In genomic region chr11:67631427-67631826, GRCh38 we compare ENCODE assay signal across 12 cellular contexts. TPM values are rescaled to one million over a fixed set of nuclear protein-coding genes. Genes with fewer than 3 reads are reported as not detected.
DNase-seq lines count a peak whose midpoint lies in the region; ATAC-seq and TF ChIP-seq lines count a peak whose summit lies in the region.
"Had no signal": no experiment of that assay in that cellular context is flagged by ENCODE, and none has a peak within 500 bp of the region (broad histone marks: within the 10 kb centered on the region; RNA-seq: fewer than 3 reads in every experiment).

No MANE protein-coding gene starts in this region.

- H2AFZ ChIP-seq in Loucy (ENCODE audit: low read length) = no peak overlapping the region

- H3K27me3 ChIP-seq in CD4-positive, alpha-beta T cell (ENCODE audit: control insufficient read depth, insufficient read depth, low read length) = no peaks in the 10 kb centered on the region
- no peaks in the 10 kb centered on the region for H3K27me3 ChIP-seq in Loucy (ENCODE audit: insufficient read depth, low read length, poor library complexity, severe bottlenecking)
- H3K27me3 ChIP-seq in esophagus muscularis mucosa = peaks cover 0 to 8% (median 0%) of the 10 kb centered on the region in 4 donors
- H3K27me3 ChIP-seq in brain microvascular endothelial cell (replicated peaks) = no peaks in the 10 kb centered on the region

- H3F3A ChIP-seq in Loucy (ENCODE audit: low read depth) = no peaks in the 10 kb centered on the region

- H3K79me2 ChIP-seq in Loucy (ENCODE audit: insufficient read depth, low read length) = peaks cover 20% of the 10 kb centered on the region; the same call in 1 of the 2 replicates

- no peaks in the 10 kb centered on the region for H3K27me3 Mint-ChIP-seq in CD4-positive, alpha-beta T cell
- H3K27me3 Mint-ChIP-seq in osteocyte (ENCODE audit: unreplicated experiment) = no peaks in the 10 kb centered on the region

- H3K9me3 ChIP-seq in CD4-positive, alpha-beta T cell (ENCODE audit: control insufficient read depth, low read length) = no peaks in the 10 kb centered on the region
- H3K9me3 ChIP-seq in Loucy (ENCODE audit: insufficient read depth, low read depth, low read length) = no peaks in the 10 kb centered on the region
- no peaks in the 10 kb centered on the region for H3K9me3 ChIP-seq in esophagus muscularis mucosa

- in situ Hi-C loops in brain microvascular endothelial cell (cut with HindIII; ENCODE audit: low pct_ligation_motif_present, low sequenced_read_pairs) = no loop called here

- peak overlapping the region; percentile 71 for H3K9ac ChIP-seq in Loucy (ENCODE audit: low read depth, low read length, poor library complexity, severe bottlenecking)

- no peak for TF ChIP-seq CTCF in CD4-positive, alpha-beta T cell (IDR thresholded peaks at IDR 0.05)
- TF ChIP-seq CTCF in Loucy (conservative IDR thresholded peaks at IDR 0.05; ENCODE audit: low read length) (no peak), esophagus muscularis mucosa (IDR thresholded peaks at IDR 0.05) (no peak), osteocyte (IDR thresholded peaks at IDR 0.05) (no peak), brain microvascular endothelial cell (IDR thresholded peaks at IDR 0.05; ENCODE audit: low read depth, low read length, missing control alignments) (no peak)

- peak overlapping the region; percentile 78 for H3K4me3 ChIP-seq in Loucy (ENCODE audit: low read length, poor library complexity, severe bottlenecking)
- no peak overlapping the region for H3K4me3 ChIP-seq in esophagus muscularis mucosa
- H3K4me3 ChIP-seq in brain microvascular endothelial cell (ENCODE audit: low read depth, low read length) = no peak overlapping the region

- TF ChIP-seq POLR2A in esophagus muscularis mucosa (IDR thresholded peaks at IDR 0.05; ENCODE audit: low read depth) = no peak

- H3K4me1 Mint-ChIP-seq in CD4-positive, alpha-beta T cell (ENCODE audit: low read depth) = peaks cover 6% of the 10 kb centered on the region
- peaks cover 6% of the 10 kb centered on the region for H3K4me1 Mint-ChIP-seq in osteocyte (ENCODE audit: unreplicated experiment)

- H3K36me3 Mint-ChIP-seq in CD4-positive, alpha-beta T cell (ENCODE audit: low read depth) = no peaks in the 10 kb centered on the region
- H3K36me3 Mint-ChIP-seq in osteocyte (ENCODE audit: unreplicated experiment) = no peaks in the 10 kb centered on the region

- WGBS in esophagus muscularis mucosa = 67% methylated on average over 1 of the region's 7 CpGs

- CTCF ChIA-PET in CD4-positive, alpha-beta T cell (lab: Charles Lee) = interaction anchor here (3.1 to 3.7 kb wide), 2 partner anchors 17 to 28 kb away, joined by 28 to 38 read pairs; no protein-coding TSS in a partner anchor

- no peaks in the 10 kb centered on the region for H3K9me3 Mint-ChIP-seq in CD4-positive, alpha-beta T cell
- no peaks in the 10 kb centered on the region for H3K9me3 Mint-ChIP-seq in osteocyte (ENCODE audit: unreplicated experiment)
- H3K9me3 Mint-ChIP-seq: activated naive CD4-positive, alpha-beta T cell treated with anti-CD3 and anti-CD28 coated beads for 36 hours had no signal

- no peaks in the 10 kb centered on the region for H3K9me2 ChIP-seq in Loucy (replicated peaks; ENCODE audit: low read depth, low read length)

- H3K4me2 ChIP-seq in Loucy (ENCODE audit: low read depth, low read length, poor library complexity, severe bottlenecking) = peak overlapping the region; percentile 86

- H3K27ac ChIP-seq in CD4-positive, alpha-beta T cell (ENCODE audit: low read depth, low read length) = no peak overlapping the region
- peak overlapping the region in 3 of 4 donors; percentile 95 to 97 (median 97) for H3K27ac ChIP-seq in esophagus muscularis mucosa (replicated peaks in 1 of 4)
- no peak overlapping the region for H3K27ac ChIP-seq in brain microvascular endothelial cell

- H3K4me1 ChIP-seq in Loucy (ENCODE audit: insufficient read depth, low read length, poor library complexity, severe bottlenecking) (peaks cover 27% of the 10 kb centered on the region), esophagus muscularis mucosa (peaks cover 11 to 29% (median 22%) of the 10 kb centered on the region in 4 donors)

- TF ChIP-seq EP300 in esophagus muscularis mucosa (IDR thresholded peaks at IDR 0.05) = no peak

- ATAC-seq in CD4-positive, alpha-beta T cell (ENCODE audit: poor library complexity) = no peak

- peak overlapping the region; percentile 94 for H3K4me3 Mint-ChIP-seq in CD4-positive, alpha-beta T cell
- H3K4me3 Mint-ChIP-seq in osteocyte (ENCODE audit: unreplicated experiment) = peak overlapping the region; percentile 76

- peak overlapping the region; percentile 89 for H3K27ac Mint-ChIP-seq in CD4-positive, alpha-beta T cell
- H3K27ac Mint-ChIP-seq in osteocyte (ENCODE audit: unreplicated experiment) = no peak overlapping the region

- intact Hi-C loops in CD4-positive, alpha-beta T cell (cut with DNase I, micrococcal nuclease) = loop anchor here in 1 of 2 experiments (2.0 kb wide), 1 partner anchor 173 kb away; no protein-coding TSS in a partner anchor
- intact Hi-C loops in esophagus muscularis mucosa (cut with DNase I) = loop anchor here (5.0 kb wide), 1 partner anchor 176 kb away; no protein-coding TSS in a partner anchor

- no peaks in the 10 kb centered on the region for H3K36me3 ChIP-seq in Loucy (ENCODE audit: insufficient read depth, low read length)
- no peaks in the 10 kb centered on the region for H3K36me3 ChIP-seq in esophagus muscularis mucosa
- H3K36me3 ChIP-seq in brain microvascular endothelial cell (replicated peaks) = no peaks in the 10 kb centered on the region

- H4K20me1 ChIP-seq in Loucy (ENCODE audit: insufficient read depth, low read length, poor library complexity, severe bottlenecking) = peaks cover 3% of the 10 kb centered on the region

- peak in 1 of 10 experiments; percentile 33 for DNase-seq in CD4-positive, alpha-beta T cell
- DNase-seq in esophagus muscularis mucosa (ENCODE audit: extremely low spot score) (no peak), osteocyte (ENCODE audit: extremely low spot score, unreplicated experiment) (no peak), amygdala (lab: John Stamatoyannopoulos, UW) (no peak), kidney tubule cell (ENCODE audit: low spot score) (no peak), SW480 (ENCODE audit: low spot score) (no peak), brain microvascular endothelial cell (no peak)
- DNase-seq: activated naive CD4-positive, alpha-beta T cell treated with anti-CD3 and anti-CD28 coated beads for 36 hours; NCI-H774; retina had no signal

- POLR2A ChIA-PET in CD4-positive, alpha-beta T cell (lab: Charles Lee) = interaction anchor here (3.0 to 4.5 kb wide), 2 partner anchors 17 to 48 kb away, joined by 16 to 27 read pairs; partner anchors contain the start of gene GSTP1

RNA-seq across cellular contexts. Expression of gene NUDT8, which starts 1.7 kb away (rescaled TPM):
- 1 to 10 TPM in 1 of 2 experiments, under 1 TPM in 1; 0.92 to 1.4 TPM for total RNA-seq in CD4-positive, alpha-beta T cell
- total RNA-seq in esophagus muscularis mucosa (1 to 10 TPM; 1.9 to 4.8 (median 3.5) TPM), osteocyte (5.9 and 8.0 TPM in 2 replicates)

RNA-seq across cellular contexts. Expression of gene TBX10, which starts 8.1 kb away (rescaled TPM):
- not detected for total RNA-seq in CD4-positive, alpha-beta T cell
- total RNA-seq in esophagus muscularis mucosa (not detected), osteocyte (not detected in 2 replicates)
- total RNA-seq: activated naive CD4-positive, alpha-beta T cell treated with anti-CD3 and anti-CD28 coated beads for 36 hours; Daoy had no signal

RNA-seq across cellular contexts. Expression of gene ACY3, which starts 19.1 kb away (rescaled TPM):
- under 1 TPM; 0.30 to 0.36 TPM for total RNA-seq in CD4-positive, alpha-beta T cell
- total RNA-seq in esophagus muscularis mucosa (not detected), osteocyte (not detected in 2 replicates)
- total RNA-seq: activated naive CD4-positive, alpha-beta T cell treated with anti-CD3 and anti-CD28 coated beads for 36 hours; Daoy had no signal

RNA-seq across cellular contexts. Expression of gene NDUFV1, which starts 24.7 kb away (rescaled TPM):
- total RNA-seq in CD4-positive, alpha-beta T cell = 100 to 1,000 TPM; 223 to 224 TPM
- total RNA-seq in esophagus muscularis mucosa = 100 to 1,000 TPM; 196 to 252 (median 212) TPM
- total RNA-seq in osteocyte = 180 and 185 TPM in 2 replicates

RNA-seq across cellular contexts. Expression of gene ALDH3B2, which starts 43.0 kb away (rescaled TPM):
- total RNA-seq in CD4-positive, alpha-beta T cell = not detected
- total RNA-seq in esophagus muscularis mucosa (not detected), osteocyte (not detected in 2 replicates)
- total RNA-seq: activated naive CD4-positive, alpha-beta T cell treated with anti-CD3 and anti-CD28 coated beads for 36 hours had no signal

Comparison
In these comparisons a context has a peak if more than half of its experiments do, and no peak if none do; other contexts are left out.
1. H3K27ac ChIP-seq: peak in esophagus muscularis mucosa (3 of 4); none in CD4-positive, alpha-beta T cell (single experiment) and brain microvascular endothelial cell (single experiment).